ENCODE assay signal across 1 cellular context in the genomic region with DNA sequence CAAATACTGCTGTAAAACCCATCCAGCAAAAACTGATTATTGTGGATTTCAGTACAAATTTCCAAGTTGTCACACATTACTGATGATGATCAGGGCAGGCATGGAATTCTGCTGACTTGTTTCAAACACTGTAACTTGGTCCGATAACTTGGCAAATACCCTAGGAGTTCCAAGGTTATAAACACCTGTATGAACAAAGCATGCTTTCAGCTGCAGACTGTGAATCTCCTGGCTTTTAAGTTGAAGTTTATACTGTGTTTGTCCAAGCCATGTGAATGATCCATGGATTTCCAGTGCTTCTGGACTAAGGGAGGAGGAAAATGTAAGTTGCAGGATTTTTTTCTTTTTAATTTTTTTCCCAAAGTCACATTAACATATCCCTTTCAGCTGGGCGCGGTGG.
TF ChIP-seq lines count a peak whose summit lies in the region.

No MANE protein-coding gene starts in this region.

TF ChIP-seq in HepG2, 621 proteins besides CTCF, POLR2A, EP300 and RAD21 (continued from another document and continues in another):
- TF ChIP-seq, protein P1, sequence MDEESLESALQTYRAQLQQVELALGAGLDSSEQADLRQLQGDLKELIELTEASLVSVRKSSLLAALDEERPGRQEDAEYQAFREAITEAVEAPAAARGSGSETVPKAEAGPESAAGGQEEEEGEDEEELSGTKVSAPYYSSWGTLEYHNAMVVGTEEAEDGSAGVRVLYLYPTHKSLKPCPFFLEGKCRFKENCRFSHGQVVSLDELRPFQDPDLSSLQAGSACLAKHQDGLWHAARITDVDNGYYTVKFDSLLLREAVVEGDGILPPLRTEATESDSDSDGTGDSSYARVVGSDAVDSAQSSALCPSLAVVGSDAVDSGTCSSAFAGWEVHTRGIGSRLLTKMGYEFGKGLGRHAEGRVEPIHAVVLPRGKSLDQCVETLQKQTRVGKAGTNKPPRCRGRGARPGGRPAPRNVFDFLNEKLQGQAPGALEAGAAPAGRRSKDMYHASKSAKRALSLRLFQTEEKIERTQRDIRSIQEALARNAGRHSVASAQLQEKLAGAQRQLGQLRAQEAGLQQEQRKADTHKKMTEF (CRISPR knock-in tag; IDR thresholded peaks at IDR 0.05) = 0 out of 2 replicates have a peak, but pooled peaks have one; percentile 39
- TF ChIP-seq, protein P2, sequence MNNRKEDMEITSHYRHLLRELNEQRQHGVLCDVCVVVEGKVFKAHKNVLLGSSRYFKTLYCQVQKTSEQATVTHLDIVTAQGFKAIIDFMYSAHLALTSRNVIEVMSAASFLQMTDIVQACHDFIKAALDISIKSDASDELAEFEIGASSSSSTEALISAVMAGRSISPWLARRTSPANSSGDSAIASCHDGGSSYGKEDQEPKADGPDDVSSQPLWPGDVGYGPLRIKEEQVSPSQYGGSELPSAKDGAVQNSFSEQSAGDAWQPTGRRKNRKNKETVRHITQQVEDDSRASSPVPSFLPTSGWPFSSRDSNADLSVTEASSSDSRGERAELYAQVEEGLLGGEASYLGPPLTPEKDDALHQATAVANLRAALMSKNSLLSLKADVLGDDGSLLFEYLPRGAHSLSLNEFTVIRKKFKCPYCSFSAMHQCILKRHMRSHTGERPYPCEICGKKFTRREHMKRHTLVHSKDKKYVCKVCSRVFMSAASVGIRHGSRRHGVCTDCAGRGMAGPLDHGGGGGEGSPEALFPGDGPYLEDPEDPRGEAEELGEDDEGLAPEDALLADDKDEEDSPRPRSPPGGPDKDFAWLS (CRISPR knock-in tag; IDR thresholded peaks at IDR 0.05; ENCODE audit: borderline replicate concordance) = no peak
- TF ChIP-seq ZSCAN12 (CRISPR knock-in tag; IDR thresholded peaks at IDR 0.05) (no peak), CEBPG (CRISPR knock-in tag; IDR thresholded peaks at IDR 0.05) (0 out of 2 replicates have a peak, but pooled peaks have one; percentile 15), DPF2 (CRISPR knock-in tag; IDR thresholded peaks at IDR 0.05; ENCODE audit: borderline replicate concordance, low read depth) (peak; percentile 66), ZNF883 (CRISPR knock-in tag; IDR thresholded peaks at IDR 0.05; ENCODE audit: not compliant biosample characterization) (no peak), MNT (IDR thresholded peaks at IDR 0.05) (peak; percentile 27; the same call in 1 of the 2 replicates), GABPB1 (CRISPR knock-in tag; IDR thresholded peaks at IDR 0.05) (no peak), ZBTB7A (CRISPR knock-in tag; IDR thresholded peaks at IDR 0.05) (no peak), POGZ (CRISPR knock-in tag; IDR thresholded peaks at IDR 0.05) (0 out of 2 replicates have a peak, but pooled peaks have one; percentile 52), SAP130 (CRISPR knock-in tag; IDR thresholded peaks at IDR 0.05; ENCODE audit: low read depth) (peak; percentile 45; the same call in 1 of the 2 replicates), HNRNPH1 (optimal IDR thresholded peaks at IDR 0.05; ENCODE audit: low read depth, low read length) (no peak), REL (CRISPR knock-in tag; conservative IDR thresholded peaks at IDR 0.05) (no peak), ZBTB33 (CRISPR knock-in tag; IDR thresholded peaks at IDR 0.05) (no peak), ZNF646 (CRISPR knock-in tag; IDR thresholded peaks at IDR 0.05) (no peak), ZNF430 (CRISPR knock-in tag; IDR thresholded peaks at IDR 0.05) (no peak), NFKBIZ (CRISPR knock-in tag; IDR thresholded peaks at IDR 0.05) (0 out of 2 replicates have a peak, but pooled peaks have one; percentile 33), PTBP1 (IDR thresholded peaks at IDR 0.05; ENCODE audit: low read depth, low read length, poor library complexity, severe bottlenecking) (no peak), SOX13 (IDR thresholded peaks at IDR 0.05) (no peak), SOX13 (CRISPR knock-in tag; conservative IDR thresholded peaks at IDR 0.05 in 1 of 2, IDR thresholded peaks at IDR 0.05 in 1 of 2) (peak in 1 of 2 experiments; percentile 63; a peak in 1 of 4 replicates), ZSCAN29 (CRISPR knock-in tag; conservative IDR thresholded peaks at IDR 0.05) (0 out of 2 replicates have a peak, but pooled peaks have one; percentile 52), ATM (IDR thresholded peaks at IDR 0.05; ENCODE audit: borderline replicate concordance) (no peak), HDAC1 (CRISPR knock-in tag; IDR thresholded peaks at IDR 0.05) (peak; percentile 54), SRY (CRISPR knock-in tag; IDR thresholded peaks at IDR 0.05) (no peak), ZNF10 (CRISPR knock-in tag; IDR thresholded peaks at IDR 0.05; ENCODE audit: borderline replicate concordance, low read depth) (no peak), THRA (CRISPR knock-in tag; IDR thresholded peaks at IDR 0.05; ENCODE audit: borderline replicate concordance) (peak; percentile 19; the same call in 1 of the 2 replicates), IRF2 (CRISPR knock-in tag; IDR thresholded peaks at IDR 0.05) (0 out of 2 replicates have a peak, but pooled peaks have one; percentile 18), GATAD2A (CRISPR knock-in tag; IDR thresholded peaks at IDR 0.05) (peak; percentile 56), ISL2 (CRISPR knock-in tag; IDR thresholded peaks at IDR 0.05) (0 out of 2 replicates have a peak, but pooled peaks have one; percentile 29), MYC (CRISPR knock-in tag; IDR thresholded peaks at IDR 0.05; ENCODE audit: borderline replicate concordance) (no peak), TEAD3 (CRISPR knock-in tag; optimal IDR thresholded peaks at IDR 0.05; ENCODE audit: borderline replicate concordance) (peak; percentile 74), ZNF614 (CRISPR knock-in tag; IDR thresholded peaks at IDR 0.05; ENCODE audit: borderline replicate concordance) (0 out of 2 replicates have a peak, but pooled peaks have one; percentile 31), FOXA3 (CRISPR knock-in tag; IDR thresholded peaks at IDR 0.05) (peak; percentile 62), NCOA5 (CRISPR knock-in tag; IDR thresholded peaks at IDR 0.05) (no peak), ZNF761 (CRISPR knock-in tag; conservative IDR thresholded peaks at IDR 0.05) (peak; percentile 61; the same call in 1 of the 2 replicates), RBFOX2 (IDR thresholded peaks at IDR 0.05; ENCODE audit: low read depth, low read length) (no peak), ZNF251 (CRISPR knock-in tag; IDR thresholded peaks at IDR 0.05) (no peak)
- TF ChIP-seq, protein P3, sequence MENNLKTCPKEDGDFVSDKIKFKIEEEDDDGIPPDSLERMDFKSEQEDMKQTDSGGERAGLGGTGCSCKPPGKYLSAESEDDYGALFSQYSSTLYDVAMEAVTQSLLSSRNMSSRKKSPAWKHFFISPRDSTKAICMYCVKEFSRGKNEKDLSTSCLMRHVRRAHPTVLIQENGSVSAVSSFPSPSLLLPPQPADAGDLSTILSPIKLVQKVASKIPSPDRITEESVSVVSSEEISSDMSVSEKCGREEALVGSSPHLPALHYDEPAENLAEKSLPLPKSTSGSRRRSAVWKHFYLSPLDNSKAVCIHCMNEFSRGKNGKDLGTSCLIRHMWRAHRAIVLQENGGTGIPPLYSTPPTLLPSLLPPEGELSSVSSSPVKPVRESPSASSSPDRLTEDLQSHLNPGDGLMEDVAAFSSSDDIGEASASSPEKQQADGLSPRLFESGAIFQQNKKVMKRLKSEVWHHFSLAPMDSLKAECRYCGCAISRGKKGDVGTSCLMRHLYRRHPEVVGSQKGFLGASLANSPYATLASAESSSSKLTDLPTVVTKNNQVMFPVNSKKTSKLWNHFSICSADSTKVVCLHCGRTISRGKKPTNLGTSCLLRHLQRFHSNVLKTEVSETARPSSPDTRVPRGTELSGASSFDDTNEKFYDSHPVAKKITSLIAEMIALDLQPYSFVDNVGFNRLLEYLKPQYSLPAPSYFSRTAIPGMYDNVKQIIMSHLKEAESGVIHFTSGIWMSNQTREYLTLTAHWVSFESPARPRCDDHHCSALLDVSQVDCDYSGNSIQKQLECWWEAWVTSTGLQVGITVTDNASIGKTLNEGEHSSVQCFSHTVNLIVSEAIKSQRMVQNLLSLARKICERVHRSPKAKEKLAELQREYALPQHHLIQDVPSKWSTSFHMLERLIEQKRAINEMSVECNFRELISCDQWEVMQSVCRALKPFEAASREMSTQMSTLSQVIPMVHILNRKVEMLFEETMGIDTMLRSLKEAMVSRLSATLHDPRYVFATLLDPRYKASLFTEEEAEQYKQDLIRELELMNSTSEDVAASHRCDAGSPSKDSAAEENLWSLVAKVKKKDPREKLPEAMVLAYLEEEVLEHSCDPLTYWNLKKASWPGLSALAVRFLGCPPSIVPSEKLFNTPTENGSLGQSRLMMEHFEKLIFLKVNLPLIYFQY (CRISPR knock-in tag; IDR thresholded peaks at IDR 0.05; ENCODE audit: borderline replicate concordance) = no peak
- TF ChIP-seq, protein P4, sequence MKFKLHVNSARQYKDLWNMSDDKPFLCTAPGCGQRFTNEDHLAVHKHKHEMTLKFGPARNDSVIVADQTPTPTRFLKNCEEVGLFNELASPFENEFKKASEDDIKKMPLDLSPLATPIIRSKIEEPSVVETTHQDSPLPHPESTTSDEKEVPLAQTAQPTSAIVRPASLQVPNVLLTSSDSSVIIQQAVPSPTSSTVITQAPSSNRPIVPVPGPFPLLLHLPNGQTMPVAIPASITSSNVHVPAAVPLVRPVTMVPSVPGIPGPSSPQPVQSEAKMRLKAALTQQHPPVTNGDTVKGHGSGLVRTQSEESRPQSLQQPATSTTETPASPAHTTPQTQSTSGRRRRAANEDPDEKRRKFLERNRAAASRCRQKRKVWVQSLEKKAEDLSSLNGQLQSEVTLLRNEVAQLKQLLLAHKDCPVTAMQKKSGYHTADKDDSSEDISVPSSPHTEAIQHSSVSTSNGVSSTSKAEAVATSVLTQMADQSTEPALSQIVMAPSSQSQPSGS (CRISPR knock-in tag; IDR thresholded peaks at IDR 0.05) = no peak
